Comparison of ENCODE assay signal across 8 cellular contexts in the genomic region with DNA sequence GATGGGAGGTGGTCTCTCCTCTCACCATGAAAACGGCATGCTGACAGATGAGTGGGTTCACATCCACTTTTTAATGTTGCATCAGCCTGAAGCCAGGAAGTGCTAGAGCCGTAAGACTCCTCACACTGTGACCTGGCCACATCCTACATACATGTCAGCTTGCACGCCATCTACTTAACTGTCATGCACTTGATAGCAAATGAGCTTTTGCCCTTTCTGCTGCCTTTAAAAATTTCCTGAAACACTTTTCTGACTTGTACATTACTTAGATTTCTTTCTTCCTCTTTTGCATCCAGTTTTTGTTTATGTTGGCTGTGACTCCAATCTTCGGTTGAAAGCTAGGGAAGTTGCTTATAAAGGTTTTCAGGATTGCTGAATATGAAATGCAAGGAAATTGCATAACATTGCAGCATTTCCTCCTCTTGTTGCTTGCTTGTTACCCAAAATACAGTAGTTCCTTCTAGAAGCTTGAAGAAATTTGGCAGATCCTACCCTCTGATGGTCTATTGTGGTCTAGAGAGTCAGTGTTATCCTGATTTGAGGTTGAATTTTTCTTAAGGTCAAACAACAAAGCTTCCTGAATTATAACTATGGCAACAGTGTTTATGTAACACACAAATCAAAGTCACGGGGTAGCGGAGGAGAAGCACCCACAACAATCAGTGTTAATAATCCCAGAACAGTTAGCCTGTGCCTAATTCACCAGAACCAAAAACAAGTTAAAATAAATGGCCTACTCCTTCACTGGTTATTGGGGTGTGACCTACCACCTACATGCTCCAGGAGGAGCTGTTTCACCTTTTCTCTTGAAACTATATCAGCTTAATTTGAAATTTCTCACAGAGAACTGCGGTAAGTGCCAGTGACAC.
DNase-seq lines count a peak whose midpoint lies in the region; ATAC-seq and TF ChIP-seq lines count a peak whose summit lies in the region.

No MANE protein-coding gene starts in this region.

- 42 to 44% methylated on average over 7 of the region's 7 CpGs for WGBS in body of pancreas, 2 donors

- no peaks in the 10 kb centered on the region for H3K9me3 ChIP-seq in body of pancreas

- TF ChIP-seq CTCF in body of pancreas (IDR thresholded peaks at IDR 0.05), result peak in 6 of 7 experiments; percentile 33 to 64 (median 57)

- no peaks in the 10 kb centered on the region for H3K4me1 ChIP-seq in body of pancreas

- TF ChIP-seq POLR2A in body of pancreas (IDR thresholded peaks at IDR 0.05), result no peak

- ATAC-seq in GM21381 (IDR thresholded peaks at IDR 0.05; ENCODE audit: unreplicated experiment) (peak; percentile 70), body of pancreas (peak; percentile 65)

- H3K4me3 ChIP-seq in body of pancreas, result no peak overlapping the region

- no peaks in the 10 kb centered on the region for H3K27me3 ChIP-seq in body of pancreas

- DNase-seq in GM03348 (ENCODE audit: low spot score) (peak; percentile 73), HPDE6-E6E7 (ENCODE audit: extremely low spot score) (peak; percentile 28), SKM-1 treated with dmso at 0.1 percent for 144 hours (lab: John Stamatoyannopoulos, UW; ENCODE audit: unreplicated experiment) (peak; percentile 98), body of pancreas (peak in 2 of 4 donors; percentile 26 to 59), kidney tubule cell (ENCODE audit: low spot score) (peak; percentile 61), DMS153 (lab: John Stamatoyannopoulos, UW) (no peak)
- DNase-seq in stimulated activated CD8-positive, alpha-beta memory T cell treated with anti-CD3 and anti-CD28 coated beads, Interleukin-12 subunit alpha, Interleukin-12 subunit beta, amount 100 ng/mL, for 24 hours (ENCODE audit: extremely low read depth), result peak; percentile 28

- intact Hi-C loops in body of pancreas (cut with DNase I), result no loop called here

- peak overlapping the region in 1 of 4 donors; percentile 53 for H3K27ac ChIP-seq in body of pancreas

- no peaks in the 10 kb centered on the region for H3K36me3 ChIP-seq in body of pancreas (replicated peaks in 1 of 2; ENCODE audit: insufficient read depth in 1 of 2, low read depth in 2 of 2)
